ENCODE assay signal across 1 cellular context in the genomic region with DNA sequence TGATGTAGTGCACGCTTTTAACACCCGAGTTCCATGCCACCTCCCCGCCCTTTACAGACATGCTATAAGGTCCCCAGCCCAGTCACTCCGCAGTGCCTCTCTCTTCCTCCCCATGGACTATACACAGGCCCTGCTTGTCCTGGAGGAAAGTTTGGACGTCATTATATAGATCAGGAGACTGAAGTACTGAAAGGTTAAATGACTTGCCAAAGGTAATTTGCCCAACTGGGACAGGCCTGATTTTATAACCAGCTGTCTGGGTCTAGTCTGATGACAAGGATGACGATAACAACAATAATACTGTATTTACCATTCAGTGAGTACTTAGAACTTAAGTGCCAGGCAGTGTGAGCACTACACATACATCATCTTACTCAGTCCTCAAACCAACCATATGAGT.
TF ChIP-seq lines count a peak whose summit lies in the region.

No MANE protein-coding gene starts in this region.

TF ChIP-seq in K562, 482 proteins besides CTCF, POLR2A, EP300 and RAD21 (continued from another document):
- TF ChIP-seq, protein P1, sequence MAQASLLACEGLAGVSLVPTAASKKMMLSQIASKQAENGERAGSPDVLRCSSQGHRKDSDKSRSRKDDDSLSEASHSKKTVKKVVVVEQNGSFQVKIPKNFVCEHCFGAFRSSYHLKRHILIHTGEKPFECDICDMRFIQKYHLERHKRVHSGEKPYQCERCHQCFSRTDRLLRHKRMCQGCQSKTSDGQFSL (CRISPR knock-in tag; IDR thresholded peaks at IDR 0.05) = no peak
- TF ChIP-seq, protein P1 (tag; IDR thresholded peaks at IDR 0.05) = no peak
- TF ChIP-seq, protein P2, sequence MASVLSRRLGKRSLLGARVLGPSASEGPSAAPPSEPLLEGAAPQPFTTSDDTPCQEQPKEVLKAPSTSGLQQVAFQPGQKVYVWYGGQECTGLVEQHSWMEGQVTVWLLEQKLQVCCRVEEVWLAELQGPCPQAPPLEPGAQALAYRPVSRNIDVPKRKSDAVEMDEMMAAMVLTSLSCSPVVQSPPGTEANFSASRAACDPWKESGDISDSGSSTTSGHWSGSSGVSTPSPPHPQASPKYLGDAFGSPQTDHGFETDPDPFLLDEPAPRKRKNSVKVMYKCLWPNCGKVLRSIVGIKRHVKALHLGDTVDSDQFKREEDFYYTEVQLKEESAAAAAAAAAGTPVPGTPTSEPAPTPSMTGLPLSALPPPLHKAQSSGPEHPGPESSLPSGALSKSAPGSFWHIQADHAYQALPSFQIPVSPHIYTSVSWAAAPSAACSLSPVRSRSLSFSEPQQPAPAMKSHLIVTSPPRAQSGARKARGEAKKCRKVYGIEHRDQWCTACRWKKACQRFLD (CRISPR knock-in tag; IDR thresholded peaks at IDR 0.05) = no peak
- no peak for TF ChIP-seq ZNF253 (CRISPR knock-in tag; conservative IDR thresholded peaks at IDR 0.05)
- TF ChIP-seq RBM17 (IDR thresholded peaks at IDR 0.05; ENCODE audit: borderline replicate concordance, low read depth, low read length) = no peak
- TF ChIP-seq CTBP1 (IDR thresholded peaks at IDR 0.05; ENCODE audit: borderline replicate concordance) = no peak
- no peak for TF ChIP-seq ZNF589 (CRISPR knock-in tag; IDR thresholded peaks at IDR 0.05; ENCODE audit: low read depth)
- TF ChIP-seq ZNF165 (CRISPR knock-in tag; IDR thresholded peaks at IDR 0.05; ENCODE audit: borderline replicate concordance) = no peak
- TF ChIP-seq, protein P3, sequence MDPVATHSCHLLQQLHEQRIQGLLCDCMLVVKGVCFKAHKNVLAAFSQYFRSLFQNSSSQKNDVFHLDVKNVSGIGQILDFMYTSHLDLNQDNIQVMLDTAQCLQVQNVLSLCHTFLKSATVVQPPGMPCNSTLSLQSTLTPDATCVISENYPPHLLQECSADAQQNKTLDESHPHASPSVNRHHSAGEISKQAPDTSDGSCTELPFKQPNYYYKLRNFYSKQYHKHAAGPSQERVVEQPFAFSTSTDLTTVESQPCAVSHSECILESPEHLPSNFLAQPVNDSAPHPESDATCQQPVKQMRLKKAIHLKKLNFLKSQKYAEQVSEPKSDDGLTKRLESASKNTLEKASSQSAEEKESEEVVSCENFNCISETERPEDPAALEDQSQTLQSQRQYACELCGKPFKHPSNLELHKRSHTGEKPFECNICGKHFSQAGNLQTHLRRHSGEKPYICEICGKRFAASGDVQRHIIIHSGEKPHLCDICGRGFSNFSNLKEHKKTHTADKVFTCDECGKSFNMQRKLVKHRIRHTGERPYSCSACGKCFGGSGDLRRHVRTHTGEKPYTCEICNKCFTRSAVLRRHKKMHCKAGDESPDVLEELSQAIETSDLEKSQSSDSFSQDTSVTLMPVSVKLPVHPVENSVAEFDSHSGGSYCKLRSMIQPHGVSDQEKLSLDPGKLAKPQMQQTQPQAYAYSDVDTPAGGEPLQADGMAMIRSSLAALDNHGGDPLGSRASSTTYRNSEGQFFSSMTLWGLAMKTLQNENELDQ (CRISPR knock-in tag; IDR thresholded peaks at IDR 0.05; ENCODE audit: borderline replicate concordance) = no peak
- no peak for TF ChIP-seq BRF2 (IDR thresholded peaks at IDR 0.05; ENCODE audit: borderline replicate concordance, insufficient read depth, insufficient read length)
- TF ChIP-seq MCM2 (IDR thresholded peaks at IDR 0.05; ENCODE audit: low read depth) = no peak
- TF ChIP-seq ZNF780A (CRISPR knock-in tag; IDR thresholded peaks at IDR 0.05) = no peak
- TF ChIP-seq ZSCAN32 (CRISPR knock-in tag; IDR thresholded peaks at IDR 0.05) = no peak
- no peak for TF ChIP-seq RBFOX2 (IDR thresholded peaks at IDR 0.05; ENCODE audit: low read depth, low read length)
